Comparison of ENCODE assay signal across 17 cellular contexts in the genomic region with DNA sequence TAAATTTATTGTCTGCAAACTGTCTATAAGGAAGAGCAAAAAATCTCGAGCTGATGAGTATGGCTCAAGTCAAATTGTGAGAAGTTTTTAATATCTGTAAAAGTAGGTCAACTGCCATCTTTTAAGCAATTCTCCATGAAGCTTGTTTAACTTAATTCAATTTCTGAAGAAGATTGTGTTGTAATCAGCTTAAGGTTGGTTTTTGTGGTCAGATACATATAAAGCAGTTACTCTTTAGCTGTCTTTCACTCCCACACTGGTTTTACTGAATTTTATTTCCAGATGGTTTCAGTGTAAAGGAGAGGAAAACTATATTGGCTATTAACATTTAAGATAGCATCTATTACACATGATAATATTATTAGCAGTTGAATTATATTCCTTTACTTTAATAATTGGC.
"Had no signal": no experiment of that assay in that cellular context is flagged by ENCODE, and none has a peak within 500 bp of the region (broad histone marks: within the 10 kb centered on the region; RNA-seq: fewer than 3 reads in every experiment).

No MANE protein-coding gene starts in this region.

- H3K27ac ChIP-seq: coronary artery, heart left ventricle, left ventricle myocardium inferior, lower lobe of right lung, pancreas, suprapubic skin, thyroid gland had no signal

- H3K4me3 ChIP-seq: coronary artery, heart left ventricle, left ventricle myocardium inferior, lower lobe of right lung, pancreas, smooth muscle cell, suprapubic skin, thyroid gland had no signal

- H3K36me3 ChIP-seq: heart left ventricle, left ventricle myocardium inferior, lower lobe of right lung, pancreas, suprapubic skin, thyroid gland had no signal

- H3K27me3 ChIP-seq: heart left ventricle, pancreas, suprapubic skin, thyroid gland had no signal

- H3K4me2 ChIP-seq: smooth muscle cell had no signal

- H3K4me1 ChIP-seq: heart left ventricle, left ventricle myocardium inferior, lower lobe of right lung, pancreas, suprapubic skin, thyroid gland had no signal

- FAIRE-seq: urothelium cell line had no signal

- DNase-seq: effector CD4-positive, alpha-beta T cell; endodermal cell; heart left ventricle; hippocampal formation; islet precursor cell; left ventricle myocardium inferior; lower lobe of right lung; natural killer cell; pancreas; right cardiac atrium; stimulated activated CD4-positive, alpha-beta T cell treated with anti-CD3 and anti-CD28 coated beads, Interleukin-2, amount 100 ng/mL, for 48 hours; stimulated activated naive CD8-positive, alpha-beta T cell treated with anti-CD3 and anti-CD28 coated beads, Interleukin-15, Interleukin-2, amounts not matched to agents 100 U/mL and 50 U/mL, for 24 hours; thyroid gland had no signal

- H3K9me3 ChIP-seq: lower lobe of right lung, pancreas, suprapubic skin, thyroid gland had no signal

- ATAC-seq: heart left ventricle; lower lobe of right lung; natural killer cell; pancreas; right cardiac atrium; stimulated activated naive CD8-positive, alpha-beta T cell treated with anti-CD3 and anti-CD28 coated beads, Interleukin-15, Interleukin-2, amounts not matched to agents 100 U/mL and 50 U/mL, for 24 hours had no signal
